Comparison of ENCODE assay signal across 8 cellular contexts in genomic region chrX:22063284-22063683, GRCh38. TPM values are rescaled to one million over a fixed set of nuclear protein-coding genes. Genes with fewer than 3 reads are reported as not detected.
DNase-seq lines count a peak whose midpoint lies in the region; ATAC-seq lines count a peak whose summit lies in the region.

No MANE protein-coding gene starts in this region.

- peak; percentile 68 for ATAC-seq in HG03139 (IDR thresholded peaks at IDR 0.05; ENCODE audit: unreplicated experiment)
- ATAC-seq in activated CD8-positive, alpha-beta T cell treated with anti-CD3 and anti-CD28 coated beads, Interleukin-2, amount 10 ng/mL, durations not matched to agents 7 days and 5 days, result peak; percentile 36

- H3K4me3 Mint-ChIP-seq in activated CD8-positive, alpha-beta T cell treated with anti-CD3 and anti-CD28 coated beads, Interleukin-2, amount 10 ng/mL, durations not matched to agents 7 days and 5 days, result no peak overlapping the region

- POLR2A ChIA-PET in activated CD8-positive, alpha-beta T cell treated with anti-CD3 and anti-CD28 coated beads, Interleukin-2, amount 10 ng/mL, durations not matched to agents 7 days and 5 days (lab: Charles Lee), result no interaction called here

- peaks cover 2% of the 10 kb centered on the region for H3K36me3 Mint-ChIP-seq in activated CD8-positive, alpha-beta T cell treated with anti-CD3 and anti-CD28 coated beads, Interleukin-2, amount 10 ng/mL, durations not matched to agents 7 days and 5 days (ENCODE audit: low read depth)

- CTCF ChIA-PET in activated CD8-positive, alpha-beta T cell treated with anti-CD3 and anti-CD28 coated beads, Interleukin-2, amount 10 ng/mL, durations not matched to agents 7 days and 5 days (lab: Charles Lee), result interaction anchor here (1.3 to 1.5 kb wide), 2 partner anchors 17 to 78 kb away, joined by 3 to 5 read pairs; no protein-coding TSS in a partner anchor

- H3K4me1 Mint-ChIP-seq in activated CD8-positive, alpha-beta T cell treated with anti-CD3 and anti-CD28 coated beads, Interleukin-2, amount 10 ng/mL, durations not matched to agents 7 days and 5 days (ENCODE audit: low read depth), result peaks cover 36% of the 10 kb centered on the region

- H3K27ac Mint-ChIP-seq in activated CD8-positive, alpha-beta T cell treated with anti-CD3 and anti-CD28 coated beads, Interleukin-2, amount 10 ng/mL, durations not matched to agents 7 days and 5 days, result peak overlapping the region; percentile 61

- peak; percentile 65 for DNase-seq in activated CD8-positive, alpha-beta memory T cell treated with anti-CD3 and anti-CD28 coated beads for 24 hours
- no peak for DNase-seq in activated CD8-positive, alpha-beta memory T cell treated with anti-CD3 and anti-CD28 coated beads, Interleukin-2, amount 50 U/mL, for 4 hours
- no peak for DNase-seq in activated CD8-positive, alpha-beta T cell treated with anti-CD3 and anti-CD28 coated beads, Interleukin-2, amount 10 ng/mL, durations not matched to agents 7 days and 5 days
- peak; percentile 14 for DNase-seq in stimulated activated CD8-positive, alpha-beta memory T cell treated with anti-CD3 and anti-CD28 coated beads, Interleukin-4, amount 100 ng/mL, for 24 hours (ENCODE audit: low read depth)
- DNase-seq in NCI-H1930 (lab: John Stamatoyannopoulos, UW) (no peak), D341Med (ENCODE audit: low spot score) (no peak), inferior parietal cortex (ENCODE audit: extremely low spot score) (no peak)

- no peaks in the 10 kb centered on the region for H3K27me3 Mint-ChIP-seq in activated CD8-positive, alpha-beta T cell treated with anti-CD3 and anti-CD28 coated beads, Interleukin-2, amount 10 ng/mL, durations not matched to agents 7 days and 5 days (ENCODE audit: low read depth)

- H3K9me3 Mint-ChIP-seq in activated CD8-positive, alpha-beta T cell treated with anti-CD3 and anti-CD28 coated beads, Interleukin-2, amount 10 ng/mL, durations not matched to agents 7 days and 5 days (ENCODE audit: insufficient read depth), result no peaks in the 10 kb centered on the region

RNA-seq across cellular contexts. Expression of gene PHEX, which starts 31.2 kb away (rescaled TPM):
- total RNA-seq in activated CD8-positive, alpha-beta T cell treated with anti-CD3 and anti-CD28 coated beads, Interleukin-2, amount 10 ng/mL, durations not matched to agents 7 days and 5 days, result under 1 TPM; 0.16 to 0.24 TPM

Comparison
In these comparisons a context has a peak if more than half of its experiments do, and no peak if none do; other contexts are left out.
1. DNase-seq: peak in activated CD8-positive, alpha-beta memory T cell treated with anti-CD3 and anti-CD28 coated beads for 24 hours (single experiment) and stimulated activated CD8-positive, alpha-beta memory T cell treated with anti-CD3 and anti-CD28 coated beads, Interleukin-4, amount 100 ng/mL, for 24 hours (single experiment); none in activated CD8-positive, alpha-beta memory T cell treated with anti-CD3 and anti-CD28 coated beads, Interleukin-2, amount 50 U/mL, for 4 hours (single experiment), activated CD8-positive, alpha-beta T cell treated with anti-CD3 and anti-CD28 coated beads, Interleukin-2, amount 10 ng/mL, durations not matched to agents 7 days and 5 days (single experiment), NCI-H1930 (0 of 2), D341Med (single experiment) and inferior parietal cortex (single experiment).